ENCODE assay signal across 9 cellular contexts in genomic region chr4:67327245-67327860, GRCh38.
DNase-seq lines count a peak whose midpoint lies in the region; ATAC-seq and TF ChIP-seq lines count a peak whose summit lies in the region.
"Had no signal": no experiment of that assay in that cellular context is flagged by ENCODE, and none has a peak within 500 bp of the region (broad histone marks: within the 10 kb centered on the region; RNA-seq: fewer than 3 reads in every experiment).

No MANE protein-coding gene starts in this region.

- ATAC-seq in GM21526 (IDR thresholded peaks at IDR 0.05; ENCODE audit: low FRiP score, unreplicated experiment), result peak; percentile 98

- no peaks in the 10 kb centered on the region for H3K36me3 ChIP-seq in OCI-LY1 (ENCODE audit: insufficient read depth, low read length)

- H3K4me3 ChIP-seq in OCI-LY1 (ENCODE audit: low read depth, low read length, poor library complexity, severe bottlenecking), result no peak overlapping the region

- no peaks in the 10 kb centered on the region for H4K20me1 ChIP-seq in OCI-LY1 (ENCODE audit: insufficient read depth, low read length)

- no peak overlapping the region for H3K27ac Mint-ChIP-seq in progenitor cell of endocrine pancreas
- H3K27ac Mint-ChIP-seq: natural killer cell treated with Interleukin-12 subunit alpha and Interleukin-12 subunit beta and Interleukin-15 and Interleukin-18, amount 100 ng/mL, for 72 hours had no signal

- H3K4me3 Mint-ChIP-seq in progenitor cell of endocrine pancreas (ENCODE audit: low read depth), result no peak overlapping the region
- H3K4me3 Mint-ChIP-seq: natural killer cell treated with Interleukin-12 subunit alpha and Interleukin-12 subunit beta and Interleukin-15 and Interleukin-18, amount 100 ng/mL, for 72 hours had no signal

- no peaks in the 10 kb centered on the region for H3K36me3 Mint-ChIP-seq in progenitor cell of endocrine pancreas (ENCODE audit: insufficient read depth)
- H3K36me3 Mint-ChIP-seq: natural killer cell treated with Interleukin-12 subunit alpha and Interleukin-12 subunit beta and Interleukin-15 and Interleukin-18, amount 100 ng/mL, for 72 hours had no signal

- no peaks in the 10 kb centered on the region for H3K9me3 ChIP-seq in OCI-LY1 (ENCODE audit: low read length)

- no peaks in the 10 kb centered on the region for H3F3A ChIP-seq in OCI-LY1 (ENCODE audit: insufficient read depth, low read length)

- no peaks in the 10 kb centered on the region for H3K27me3 ChIP-seq in OCI-LY1 (ENCODE audit: insufficient read depth, low read length)

- H3K27me3 Mint-ChIP-seq in progenitor cell of endocrine pancreas, result no peaks in the 10 kb centered on the region

- H3K27ac ChIP-seq in OCI-LY1 (ENCODE audit: low read depth, low read length, poor library complexity, severe bottlenecking), result no peak overlapping the region

- H3K4me1 ChIP-seq in OCI-LY1 (ENCODE audit: insufficient read depth, low read length, severe bottlenecking), result no peaks in the 10 kb centered on the region

- H2AFZ ChIP-seq in OCI-LY1 (ENCODE audit: low read length), result no peak overlapping the region

- H3K4me2 ChIP-seq in OCI-LY1 (ENCODE audit: low read length), result no peak overlapping the region

- H3K79me2 ChIP-seq in OCI-LY1 (ENCODE audit: insufficient read depth, low read length), result no peaks in the 10 kb centered on the region

- H3K9me3 Mint-ChIP-seq in progenitor cell of endocrine pancreas (ENCODE audit: low read depth), result peaks cover 11% of the 10 kb centered on the region
- H3K9me3 Mint-ChIP-seq: natural killer cell treated with Interleukin-12 subunit alpha and Interleukin-12 subunit beta and Interleukin-15 and Interleukin-18, amount 100 ng/mL, for 72 hours had no signal

- no peaks in the 10 kb centered on the region for H3K9me2 ChIP-seq in OCI-LY1 (ENCODE audit: low read depth, low read length)

- TF ChIP-seq CTCF in OCI-LY1 (IDR thresholded peaks at IDR 0.05; ENCODE audit: low read length) (peak; percentile 89), progenitor cell of endocrine pancreas (IDR thresholded peaks at IDR 0.05; ENCODE audit: unreplicated experiment) (peak; percentile 92)

- H3K4me1 Mint-ChIP-seq in progenitor cell of endocrine pancreas (ENCODE audit: low read depth), result peaks cover 6% of the 10 kb centered on the region

- DNase-seq in GM03348 (ENCODE audit: low spot score), result peak; percentile 82
- DNase-seq in HS-5 (ENCODE audit: low read depth), result peak; percentile 26
- peak; percentile 32 for DNase-seq in activated naive CD4-positive, alpha-beta T cell treated with Interleukin-2 at 50 U/mL for 16 hours
- peak; percentile 61 for DNase-seq in glomerular visceral epithelial cell (ENCODE audit: extremely low spot score)
- DNase-seq in progenitor cell of endocrine pancreas (ENCODE audit: low spot score, unreplicated experiment), result peak; percentile 51
- no peak for DNase-seq in OCI-M2 (lab: John Stamatoyannopoulos, UW; ENCODE audit: unreplicated experiment)

- no peak overlapping the region for H3K9ac ChIP-seq in OCI-LY1 (ENCODE audit: low read length)
